Comparison of ENCODE assay signal across 15 cellular contexts in genomic region chr7:55524558-55525310, GRCh38. TPM values are rescaled to one million over a fixed set of nuclear protein-coding genes. Genes with fewer than 3 reads are reported as not detected.
DNase-seq lines count a peak whose midpoint lies in the region; FAIRE-seq and TF ChIP-seq lines count a peak whose summit lies in the region.
"Had no signal": no experiment of that assay in that cellular context is flagged by ENCODE, and none has a peak within 500 bp of the region (broad histone marks: within the 10 kb centered on the region; RNA-seq: fewer than 3 reads in every experiment).

No MANE protein-coding gene starts in this region.

- peak; percentile 88 for FAIRE-seq in GM12891 (lab: Jason Lieb, UNC)
- peak; percentile 28 for FAIRE-seq in bronchial epithelial cell (lab: Jason Lieb, UNC)

- no peak overlapping the region for H3K4me3 ChIP-seq in bronchial epithelial cell (ENCODE audit: low read depth, low read length)
- H3K4me3 ChIP-seq: skin epidermis, suprapubic skin had no signal

- TF ChIP-seq CTCF in bronchial epithelial cell (IDR thresholded peaks at IDR 0.05; ENCODE audit: insufficient read depth, low read length, severe bottlenecking) (no peak), neural crest cell (conservative IDR thresholded peaks at IDR 0.05) (no peak), type B pancreatic cell (conservative IDR thresholded peaks at IDR 0.05) (no peak)

- H3K4me1 Mint-ChIP-seq in neural crest cell (peaks cover 35% of the 10 kb centered on the region), type B pancreatic cell (ENCODE audit: unreplicated experiment) (peaks cover 4% of the 10 kb centered on the region)

- DNase-seq in GM12891 (ENCODE audit: insufficient read length, low spot score) (no peak), NCI-H1694 treated with DMSO at 0.1 percent for 48 hours (lab: John Stamatoyannopoulos, UW) (peak; percentile 13), bronchial epithelial cell (ENCODE audit: low read depth) (no peak), neural crest cell (ENCODE audit: low read depth, low spot score) (no peak), erythroblast (lab: John Stamatoyannopoulos, UW) (no peak), T-helper 2 cell (no peak), type B pancreatic cell (ENCODE audit: extremely low spot score, unreplicated experiment) (no peak)
- DNase-seq: activated CD4-positive, alpha-beta T cell treated with anti-CD3 and anti-CD28 coated beads for 48 hours; activated effector memory CD4-positive, alpha-beta T cell treated with Interleukin-2 at 50 U/mL for 16 hours; CD8-positive, alpha-beta memory T cell; cerebellar nuclear complex; NCI-H146 had no signal

- H3K9me3 Mint-ChIP-seq in neural crest cell (no peaks in the 10 kb centered on the region), type B pancreatic cell (no peaks in the 10 kb centered on the region)
- H3K9me3 Mint-ChIP-seq: CD8-positive, alpha-beta memory T cell had no signal

- TF ChIP-seq POLR2A in GM12891 (IDR thresholded peaks at IDR 0.05; ENCODE audit: low read depth, low read length), result no peak
- no peak for TF ChIP-seq POLR2A in erythroblast (IDR thresholded peaks at IDR 0.05; ENCODE audit: low read length)

- H3K27me3 ChIP-seq in bronchial epithelial cell (ENCODE audit: control insufficient read depth, insufficient read depth, low read length), result no peaks in the 10 kb centered on the region
- H3K27me3 ChIP-seq: neutrophil, suprapubic skin had no signal

- H3K36me3 ChIP-seq in bronchial epithelial cell (ENCODE audit: control insufficient read depth, insufficient read depth, low read length), result peaks cover 4% of the 10 kb centered on the region
- H3K36me3 ChIP-seq: suprapubic skin had no signal

- H3K4me3 Mint-ChIP-seq in neural crest cell (no peak overlapping the region), type B pancreatic cell (no peak overlapping the region)

- H3K27ac Mint-ChIP-seq in neural crest cell (ENCODE audit: unreplicated experiment), result peak overlapping the region; percentile 43
- no peak overlapping the region for H3K27ac Mint-ChIP-seq in type B pancreatic cell

- H3K36me3 Mint-ChIP-seq in neural crest cell (ENCODE audit: low read depth), result no peaks in the 10 kb centered on the region
- peaks cover 3% of the 10 kb centered on the region for H3K36me3 Mint-ChIP-seq in type B pancreatic cell

- no peaks in the 10 kb centered on the region for H3K27me3 Mint-ChIP-seq in neural crest cell (ENCODE audit: low read depth)
- H3K27me3 Mint-ChIP-seq in type B pancreatic cell, result no peaks in the 10 kb centered on the region
- H3K27me3 Mint-ChIP-seq: CD8-positive, alpha-beta memory T cell had no signal

TF ChIP-seq in GM12891, 5 proteins besides CTCF, POLR2A, EP300 and RAD21:
- TF ChIP-seq SPI1 (IDR thresholded peaks at IDR 0.05; ENCODE audit: low read depth, low read length) (no peak), POLR2AphosphoS5 (IDR thresholded peaks at IDR 0.05; ENCODE audit: low read depth, low read length) (no peak), PAX5 (IDR thresholded peaks at IDR 0.05; ENCODE audit: insufficient read depth, low read length, severe bottlenecking) (no peak), TAF1 (IDR thresholded peaks at IDR 0.05; ENCODE audit: low read depth, low read length) (no peak), POU2F2 (IDR thresholded peaks at IDR 0.05; ENCODE audit: low read depth, low read length) (no peak)

RNA-seq across cellular contexts. Expression of gene VOPP1, which starts 47.6 kb away (rescaled TPM):
- 124 TPM for polyA plus RNA-seq in GM12891 (2012; ENCODE audit: low read depth, missing spikeins)
- total RNA-seq in bronchial epithelial cell (41.6 and 97.9 TPM in 2 replicates), neural crest cell (50.7 and 51.6 TPM in 2 replicates), type B pancreatic cell (ENCODE audit: low replicate concordance) (31.0 and 38.9 TPM in 2 replicates)
